ENCODE assay signal across 1 cellular context in genomic region chr19:56566904-56567273, GRCh38.
TF ChIP-seq lines count a peak whose summit lies in the region.

No MANE protein-coding gene starts in this region.

TF ChIP-seq in endothelial cell of umbilical vein, 7 proteins besides CTCF, POLR2A, EP300 and RAD21:
- TF ChIP-seq MYC (IDR thresholded peaks at IDR 0.05; ENCODE audit: low read depth, low read length) (no peak), JUN (IDR thresholded peaks at IDR 0.05; ENCODE audit: borderline replicate concordance, insufficient read depth, insufficient read length, low read depth) (no peak), GATA2 (IDR thresholded peaks at IDR 0.05; ENCODE audit: insufficient read depth, insufficient read length, low read depth, low read length) (no peak), POLR2AphosphoS5 (IDR thresholded peaks at IDR 0.05; ENCODE audit: insufficient read depth, low read depth, low read length) (no peak), MAX (IDR thresholded peaks at IDR 0.05; ENCODE audit: insufficient read depth, insufficient read length) (no peak), FOS (IDR thresholded peaks at IDR 0.05; ENCODE audit: borderline replicate concordance, insufficient read depth, low read length) (no peak), EZH2 (IDR thresholded peaks at IDR 0.05; ENCODE audit: borderline replicate concordance, low read depth, low read length, severe bottlenecking) (no peak)
TF ChIP-seq in endothelial cell of umbilical vein: peak in this region for 0.
